Comparison of ENCODE assay signal across 11 cellular contexts in the genomic region with DNA sequence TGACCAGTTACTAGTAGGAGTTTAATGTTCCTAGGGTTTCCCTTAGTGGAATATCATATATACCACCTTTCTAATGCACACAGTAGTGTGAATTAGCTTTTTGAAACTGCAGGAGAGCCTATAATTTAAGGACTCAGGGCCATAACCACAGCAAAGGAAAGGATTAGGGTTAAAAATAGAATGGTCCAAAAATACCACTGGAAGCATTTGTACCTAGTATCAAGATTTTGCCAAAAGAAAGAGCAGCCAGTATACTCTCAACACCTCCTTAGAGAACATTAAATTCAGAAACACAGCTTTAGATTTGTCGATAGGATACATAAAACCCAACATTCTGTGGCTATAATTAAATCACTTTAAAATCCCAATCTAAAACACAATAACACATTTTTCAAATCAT.
"Had no signal": no experiment of that assay in that cellular context is flagged by ENCODE, and none has a peak within 500 bp of the region (broad histone marks: within the 10 kb centered on the region; RNA-seq: fewer than 3 reads in every experiment).

No MANE protein-coding gene starts in this region.

- ATAC-seq: esophagus mucosa; naive thymus-derived CD4-positive, alpha-beta T cell had no signal

- H3K4me1 Mint-ChIP-seq: naive thymus-derived CD4-positive, alpha-beta T cell had no signal

- H3K36me3 ChIP-seq: suprapubic skin, thyroid gland had no signal

- H3K27ac Mint-ChIP-seq: naive thymus-derived CD4-positive, alpha-beta T cell had no signal

- H3K27me3 Mint-ChIP-seq: type B pancreatic cell had no signal

- H3K4me3 Mint-ChIP-seq: naive thymus-derived CD4-positive, alpha-beta T cell; neural crest cell; type B pancreatic cell had no signal

- H3K9me3 ChIP-seq: suprapubic skin, thyroid gland had no signal

- H3K27me3 ChIP-seq: suprapubic skin, thyroid gland had no signal

- DNase-seq: effector memory CD4-positive, alpha-beta T cell; naive thymus-derived CD4-positive, alpha-beta T cell; posterior cingulate gyrus; stimulated activated CD4-positive, alpha-beta T cell treated with anti-CD3 and anti-CD28 coated beads, Interleukin-2, amount 100 ng/mL, for 48 hours; stimulated activated naive CD4-positive, alpha-beta T cell treated with Interleukin-2 at 50 U/mL for 16 hours; thyroid gland had no signal

- H3K4me3 ChIP-seq: smooth muscle cell, suprapubic skin, thyroid gland had no signal

- H3K27ac ChIP-seq: suprapubic skin, thyroid gland had no signal

- H3K9me3 Mint-ChIP-seq: neural crest cell, type B pancreatic cell had no signal

- H3K36me3 Mint-ChIP-seq: naive thymus-derived CD4-positive, alpha-beta T cell; type B pancreatic cell had no signal

- H3K4me1 ChIP-seq: suprapubic skin had no signal
